Comparison of ENCODE assay signal across 8 cellular contexts in genomic region chr2:119760237-119760807, GRCh38. TPM values are rescaled to one million over a fixed set of nuclear protein-coding genes. Genes with fewer than 3 reads are reported as not detected.
DNase-seq lines count a peak whose midpoint lies in the region; ATAC-seq and TF ChIP-seq lines count a peak whose summit lies in the region.

No MANE protein-coding gene starts in this region.

- peak overlapping the region; percentile 87 for H3K27ac ChIP-seq in CD4-positive, CD25-positive, alpha-beta regulatory T cell (ENCODE audit: insufficient read depth, low read length, poor library complexity, severe bottlenecking)
- peak overlapping the region; percentile 92 for H3K27ac ChIP-seq in rectal smooth muscle tissue (ENCODE audit: low read depth, low read length)

- no peaks in the 10 kb centered on the region for H3K9me3 Mint-ChIP-seq in CD4-positive, CD25-positive, alpha-beta regulatory T cell
- no peaks in the 10 kb centered on the region for H3K9me3 Mint-ChIP-seq in activated CD8-positive, alpha-beta T cell treated with anti-CD3 and anti-CD28 coated beads, Interleukin-2, amount 10 ng/mL, durations not matched to agents 7 days and 5 days (ENCODE audit: insufficient read depth)
- peaks cover 6% of the 10 kb centered on the region for H3K9me3 Mint-ChIP-seq in glutamatergic neuron (ENCODE audit: unreplicated experiment)

- no peaks in the 10 kb centered on the region for H3K27me3 Mint-ChIP-seq in CD4-positive, CD25-positive, alpha-beta regulatory T cell
- no peaks in the 10 kb centered on the region for H3K27me3 Mint-ChIP-seq in activated CD8-positive, alpha-beta T cell treated with anti-CD3 and anti-CD28 coated beads, Interleukin-2, amount 10 ng/mL, durations not matched to agents 7 days and 5 days (ENCODE audit: low read depth)
- peaks cover 4% of the 10 kb centered on the region for H3K27me3 Mint-ChIP-seq in glutamatergic neuron (ENCODE audit: unreplicated experiment)

- peak overlapping the region; percentile 98 for H3K4me3 ChIP-seq in CD4-positive, CD25-positive, alpha-beta regulatory T cell (ENCODE audit: low read depth, low read length)
- H3K4me3 ChIP-seq in rectal smooth muscle tissue (ENCODE audit: low read length), result peak overlapping the region; percentile 96

- POLR2A ChIA-PET in activated CD8-positive, alpha-beta T cell treated with anti-CD3 and anti-CD28 coated beads, Interleukin-2, amount 10 ng/mL, durations not matched to agents 7 days and 5 days (lab: Charles Lee), result interaction anchor here (0.9 to 1.8 kb wide), 6 partner anchors 9 to 416 kb away, joined by 3 to 8 read pairs (median 5); no protein-coding TSS in a partner anchor

- H3K36me3 Mint-ChIP-seq in CD4-positive, CD25-positive, alpha-beta regulatory T cell, result no peaks in the 10 kb centered on the region
- peaks cover 14% of the 10 kb centered on the region for H3K36me3 Mint-ChIP-seq in activated CD8-positive, alpha-beta T cell treated with anti-CD3 and anti-CD28 coated beads, Interleukin-2, amount 10 ng/mL, durations not matched to agents 7 days and 5 days (ENCODE audit: low read depth)
- no peaks in the 10 kb centered on the region for H3K36me3 Mint-ChIP-seq in glutamatergic neuron (ENCODE audit: unreplicated experiment)

- H3K4me1 ChIP-seq in CD4-positive, CD25-positive, alpha-beta regulatory T cell (ENCODE audit: control insufficient read depth, insufficient read depth, low read length, poor library complexity, severe bottlenecking), result peaks cover 33% of the 10 kb centered on the region
- peaks cover 4% of the 10 kb centered on the region for H3K4me1 ChIP-seq in rectal smooth muscle tissue (ENCODE audit: control insufficient read depth, insufficient read depth, low read length)

- peak overlapping the region; percentile 96 for H3K9ac ChIP-seq in rectal smooth muscle tissue (ENCODE audit: low read length)

- peak overlapping the region; percentile 91 to 94 (median 92) for H3K4me3 Mint-ChIP-seq in CD4-positive, CD25-positive, alpha-beta regulatory T cell
- H3K4me3 Mint-ChIP-seq in activated CD8-positive, alpha-beta T cell treated with anti-CD3 and anti-CD28 coated beads, Interleukin-2, amount 10 ng/mL, durations not matched to agents 7 days and 5 days, result peak overlapping the region; percentile 80
- peak overlapping the region; percentile 98 for H3K4me3 Mint-ChIP-seq in glutamatergic neuron (ENCODE audit: unreplicated experiment)

- no peaks in the 10 kb centered on the region for H3K27me3 ChIP-seq in CD4-positive, CD25-positive, alpha-beta regulatory T cell (ENCODE audit: control insufficient read depth, insufficient read depth, low read length)
- H3K27me3 ChIP-seq in rectal smooth muscle tissue (ENCODE audit: control insufficient read depth, insufficient read depth, low read length), result no peaks in the 10 kb centered on the region

- peak overlapping the region; percentile 57 to 81 (median 57) for H3K27ac Mint-ChIP-seq in CD4-positive, CD25-positive, alpha-beta regulatory T cell
- peak overlapping the region; percentile 82 for H3K27ac Mint-ChIP-seq in activated CD8-positive, alpha-beta T cell treated with anti-CD3 and anti-CD28 coated beads, Interleukin-2, amount 10 ng/mL, durations not matched to agents 7 days and 5 days
- peak overlapping the region; percentile 89 for H3K27ac Mint-ChIP-seq in glutamatergic neuron (ENCODE audit: unreplicated experiment)

- DNase-seq in CD4-positive, CD25-positive, alpha-beta regulatory T cell, result peak in 1 of 3 donors; percentile 61
- DNase-seq in activated CD8-positive, alpha-beta T cell treated with anti-CD3 and anti-CD28 coated beads, Interleukin-2, amount 10 ng/mL, durations not matched to agents 7 days and 5 days, result no peak
- DNase-seq in glutamatergic neuron, result no peak
- no peak for DNase-seq in cerebellum (ENCODE audit: low spot score)
- DNase-seq in COLO829 (ENCODE audit: low spot score), result no peak

- H3K4me1 Mint-ChIP-seq in CD4-positive, CD25-positive, alpha-beta regulatory T cell, result peaks cover 36 to 53% (median 38%) of the 10 kb centered on the region in 4 donors
- peaks cover 47% of the 10 kb centered on the region for H3K4me1 Mint-ChIP-seq in activated CD8-positive, alpha-beta T cell treated with anti-CD3 and anti-CD28 coated beads, Interleukin-2, amount 10 ng/mL, durations not matched to agents 7 days and 5 days (ENCODE audit: low read depth)
- H3K4me1 Mint-ChIP-seq in glutamatergic neuron (ENCODE audit: low read depth, unreplicated experiment), result peaks cover 26% of the 10 kb centered on the region

- no peaks in the 10 kb centered on the region for H3K36me3 ChIP-seq in CD4-positive, CD25-positive, alpha-beta regulatory T cell (ENCODE audit: control insufficient read depth, insufficient read depth, low read length)
- H3K36me3 ChIP-seq in rectal smooth muscle tissue (ENCODE audit: control insufficient read depth, insufficient read depth, low read length), result no peaks in the 10 kb centered on the region

- CTCF ChIA-PET in activated CD8-positive, alpha-beta T cell treated with anti-CD3 and anti-CD28 coated beads, Interleukin-2, amount 10 ng/mL, durations not matched to agents 7 days and 5 days (lab: Charles Lee), result interaction anchor here (0.7 to 7.9 kb wide), 12 partner anchors 7 to 417 kb away, joined by 3 to 115 read pairs (median 4); no protein-coding TSS in a partner anchor

- TF ChIP-seq CTCF in glutamatergic neuron (IDR thresholded peaks at IDR 0.05; ENCODE audit: partially characterized antibody, unreplicated experiment), result no peak

- no peaks in the 10 kb centered on the region for H3K9me3 ChIP-seq in CD4-positive, CD25-positive, alpha-beta regulatory T cell (ENCODE audit: control insufficient read depth in 2 of 2, low read length in 2 of 2)

- peak in 1 of 2 donors; percentile 1 for ATAC-seq in CD4-positive, CD25-positive, alpha-beta regulatory T cell (ENCODE audit: low read depth in 2 of 2)
- ATAC-seq in GM19351 (IDR thresholded peaks at IDR 0.05; ENCODE audit: unreplicated experiment), result peak; percentile 15
- peak; percentile 6 for ATAC-seq in HG03558 (IDR thresholded peaks at IDR 0.05; ENCODE audit: extremely low read depth, unreplicated experiment)
- ATAC-seq in activated CD8-positive, alpha-beta T cell treated with anti-CD3 and anti-CD28 coated beads, Interleukin-2, amount 10 ng/mL, durations not matched to agents 7 days and 5 days, result no peak

RNA-seq across cellular contexts. Expression of gene PTPN4, which starts 0.6 kb away (rescaled TPM):
- 113 TPM for total RNA-seq in CD4-positive, CD25-positive, alpha-beta regulatory T cell
- polyA plus RNA-seq in CD4-positive, CD25-positive, alpha-beta regulatory T cell, result 100 to 1,000 TPM in 2 of 4 donors, 10 to 100 TPM in 2; 75.2 to 115 (median 103) TPM
- total RNA-seq in activated CD8-positive, alpha-beta T cell treated with anti-CD3 and anti-CD28 coated beads, Interleukin-2, amount 10 ng/mL, durations not matched to agents 7 days and 5 days, result 10 to 100 TPM; 89.1 to 91.3 TPM
- total RNA-seq in glutamatergic neuron (ENCODE audit: unreplicated experiment) (91.7 TPM), cerebellum (78.5 TPM)
